In the genomic region with DNA sequence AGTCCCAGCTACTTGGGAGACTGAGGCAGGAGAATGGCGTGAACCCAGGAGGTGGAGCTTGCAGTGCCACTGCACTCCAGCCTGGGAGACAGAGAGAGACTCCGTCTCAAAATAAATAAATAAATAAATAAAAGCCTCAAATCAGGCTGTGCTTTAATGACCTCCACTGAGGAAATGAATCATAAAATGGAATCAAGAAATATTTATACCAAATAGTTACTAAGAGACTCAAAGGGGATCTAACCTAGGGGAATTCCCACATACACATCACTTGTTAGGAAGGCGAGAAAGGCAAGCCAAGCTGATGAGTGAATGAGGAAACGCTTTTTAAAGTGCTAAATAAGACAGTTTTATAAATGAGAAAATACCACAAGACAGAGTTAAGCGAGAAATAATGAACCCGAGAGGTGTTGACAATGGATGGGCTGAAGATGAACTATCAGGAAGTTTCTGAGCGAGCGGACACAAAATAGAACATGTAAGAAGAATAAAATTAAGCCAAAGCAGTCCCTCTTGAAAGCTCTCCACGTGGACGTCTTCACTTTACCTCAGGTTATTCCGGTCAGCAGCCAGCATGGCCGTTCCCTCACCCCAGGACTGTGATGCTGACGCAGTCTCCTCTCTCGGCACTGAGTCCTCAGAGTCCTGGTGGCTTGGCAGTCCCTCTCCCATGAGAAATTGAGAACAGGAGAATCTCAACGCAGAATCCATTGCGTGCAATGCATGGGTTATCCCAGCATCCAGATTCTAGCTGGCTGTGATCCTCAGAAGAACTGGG, we compare ENCODE assay signal across 10 cellular contexts. TPM values are rescaled to one million over a fixed set of nuclear protein-coding genes. Genes with fewer than 3 reads are reported as not detected.
A peak's percentile ranks its signal among the peaks of the same experiment; 100 is the strongest.
DNase-seq lines count a peak whose midpoint lies in the region; ATAC-seq and TF ChIP-seq lines count a peak whose summit lies in the region.
"Had no signal": no experiment of that assay in that cellular context is flagged by ENCODE, and none has a peak within 500 bp of the region (broad histone marks: within the 10 kb centered on the region; RNA-seq: fewer than 3 reads in every experiment).

No MANE protein-coding gene starts in this region.

- no peak overlapping the region for H3K4me3 ChIP-seq in OCI-LY7 (ENCODE audit: low read depth, low read length, poor library complexity, severe bottlenecking)

- intact Hi-C loops in MCF 10A (cut with micrococcal nuclease) = loop anchor here (1.0 kb wide), 1 partner anchor 47 kb away; no protein-coding TSS in a partner anchor
- intact Hi-C loops in activated CD4-positive, alpha-beta T cell treated with anti-CD3 and anti-CD28 coated beads, Interleukin-2, amount 10 ng/mL, durations not matched to agents 24 days and 14 days (cut with micrococcal nuclease) = no loop called here
- intact Hi-C loops in OCI-LY7 (cut with micrococcal nuclease; ENCODE audit: unreplicated experiment) = no loop called here

- H3K4me2 ChIP-seq in OCI-LY7 (ENCODE audit: low read length) = no peak overlapping the region

- DNase-seq in HFFc6 = peak; percentile 92
- peak; percentile 80 for DNase-seq in MCF 10A (ENCODE audit: unreplicated experiment)
- DNase-seq in iris pigment epithelial cell (ENCODE audit: low read depth) = peak; percentile 97
- no peak for DNase-seq in stimulated activated naive B cell treated with anti-CD40 and anti-IgM and Interleukin-4, amounts not matched to agents 10 μg/mL and 1 μg/mL and 100 μg/mL, for 72 hours
- DNase-seq in activated CD4-positive, alpha-beta T cell treated with anti-CD3 and anti-CD28 coated beads, Interleukin-2, amount 10 ng/mL, durations not matched to agents 24 days and 14 days = no peak
- DNase-seq in OCI-LY7 (ENCODE audit: low spot score) = no peak
- DNase-seq in activated CD4-positive, alpha-beta T cell treated with anti-CD3 and anti-CD28 coated beads, Interleukin-2, amount 10 ng/mL, durations not matched to agents 7 days and 5 days = no peak
- DNase-seq: GF-D8 had no signal

- no peaks in the 10 kb centered on the region for H3K36me3 ChIP-seq in OCI-LY7 (ENCODE audit: insufficient read depth, low read length)

- H3K4me1 ChIP-seq in OCI-LY7 (ENCODE audit: insufficient read depth, low read length, poor library complexity, severe bottlenecking) = no peaks in the 10 kb centered on the region

- no peak for TF ChIP-seq CTCF in HFFc6 (IDR thresholded peaks at IDR 0.05)
- no peak for TF ChIP-seq CTCF in MCF 10A (IDR thresholded peaks at IDR 0.05; ENCODE audit: unreplicated experiment)
- TF ChIP-seq CTCF in OCI-LY7 (conservative IDR thresholded peaks at IDR 0.05; ENCODE audit: low read length) = no peak

- POLR2A ChIA-PET in MCF 10A (lab: Yijun Ruan, JAX) = interaction anchor here (0.7 to 3.5 kb wide), 7 partner anchors 9 to 69 kb away, joined by 3 to 36 read pairs (median 8); no protein-coding TSS in a partner anchor
- POLR2A ChIA-PET in OCI-LY7 (lab: Charles Lee) = no interaction called here
- POLR2A ChIA-PET in activated CD4-positive, alpha-beta T cell treated with anti-CD3 and anti-CD28 coated beads, Interleukin-2, amount 10 ng/mL, durations not matched to agents 7 days and 5 days (lab: Charles Lee) = no interaction called here

- H2AFZ ChIP-seq in OCI-LY7 (ENCODE audit: low read length) = no peak overlapping the region

- H3K27me3 Mint-ChIP-seq in HFFc6 (ENCODE audit: insufficient read depth) (peaks cover 1% of the 10 kb centered on the region), MCF 10A (ENCODE audit: insufficient read depth, unreplicated experiment) (no peaks in the 10 kb centered on the region)
- H3K27me3 Mint-ChIP-seq in stimulated activated naive B cell treated with anti-CD40 and anti-IgM and Interleukin-4, amounts not matched to agents 10 μg/mL and 1 μg/mL and 100 μg/mL, for 72 hours = peaks cover 6 to 7% of the 10 kb centered on the region in 2 donors
- H3K27me3 Mint-ChIP-seq in activated CD4-positive, alpha-beta T cell treated with anti-CD3 and anti-CD28 coated beads, Interleukin-2, amount 10 ng/mL, durations not matched to agents 24 days and 14 days = no peaks in the 10 kb centered on the region
- no peaks in the 10 kb centered on the region for H3K27me3 Mint-ChIP-seq in activated CD4-positive, alpha-beta T cell treated with anti-CD3 and anti-CD28 coated beads, Interleukin-2, amount 10 ng/mL, durations not matched to agents 7 days and 5 days

- BruUV-seq in MCF 10A (replicated peaks; lab: Mats Ljungman, UMichigan) (TSS peak; percentile 99), OCI-LY7 (replicated peaks; lab: Mats Ljungman, UMichigan) (no TSS peak)

- no peaks in the 10 kb centered on the region for H3K9me3 ChIP-seq in OCI-LY7 (ENCODE audit: low read length)

- H3K4me3 Mint-ChIP-seq in HFFc6 = no peak overlapping the region; the same call in 1 of the 2 replicates
- no peak overlapping the region for H3K4me3 Mint-ChIP-seq in MCF 10A (ENCODE audit: unreplicated experiment)
- H3K4me3 Mint-ChIP-seq in stimulated activated naive B cell treated with anti-CD40 and anti-IgM and Interleukin-4, amounts not matched to agents 10 μg/mL and 1 μg/mL and 100 μg/mL, for 72 hours = no peak overlapping the region
- no peak overlapping the region for H3K4me3 Mint-ChIP-seq in activated CD4-positive, alpha-beta T cell treated with anti-CD3 and anti-CD28 coated beads, Interleukin-2, amount 10 ng/mL, durations not matched to agents 24 days and 14 days
- no peak overlapping the region for H3K4me3 Mint-ChIP-seq in activated CD4-positive, alpha-beta T cell treated with anti-CD3 and anti-CD28 coated beads, Interleukin-2, amount 10 ng/mL, durations not matched to agents 7 days and 5 days
- H3K4me3 Mint-ChIP-seq: IgD-negative memory B cell had no signal

- H3K9me3 Mint-ChIP-seq in HFFc6 = no peaks in the 10 kb centered on the region; the same call in 1 of the 2 replicates
- H3K9me3 Mint-ChIP-seq in MCF 10A (ENCODE audit: unreplicated experiment) = no peaks in the 10 kb centered on the region
- H3K9me3 Mint-ChIP-seq in stimulated activated naive B cell treated with anti-CD40 and anti-IgM and Interleukin-4, amounts not matched to agents 10 μg/mL and 1 μg/mL and 100 μg/mL, for 72 hours = peaks cover 5 to 11% of the 10 kb centered on the region in 2 donors
- no peaks in the 10 kb centered on the region for H3K9me3 Mint-ChIP-seq in activated CD4-positive, alpha-beta T cell treated with anti-CD3 and anti-CD28 coated beads, Interleukin-2, amount 10 ng/mL, durations not matched to agents 24 days and 14 days
- peaks cover 2% of the 10 kb centered on the region for H3K9me3 Mint-ChIP-seq in activated CD4-positive, alpha-beta T cell treated with anti-CD3 and anti-CD28 coated beads, Interleukin-2, amount 10 ng/mL, durations not matched to agents 7 days and 5 days
- H3K9me3 Mint-ChIP-seq: IgD-negative memory B cell had no signal

- H3K4me1 Mint-ChIP-seq in HFFc6 (ENCODE audit: low read depth) (peaks cover 4% of the 10 kb centered on the region; the same call in 1 of the 2 replicates), MCF 10A (ENCODE audit: insufficient read depth, unreplicated experiment) (peaks cover 29% of the 10 kb centered on the region)
- H3K4me1 Mint-ChIP-seq in stimulated activated naive B cell treated with anti-CD40 and anti-IgM and Interleukin-4, amounts not matched to agents 10 μg/mL and 1 μg/mL and 100 μg/mL, for 72 hours = no peaks in the 10 kb centered on the region
- H3K4me1 Mint-ChIP-seq in activated CD4-positive, alpha-beta T cell treated with anti-CD3 and anti-CD28 coated beads, Interleukin-2, amount 10 ng/mL, durations not matched to agents 24 days and 14 days = no peaks in the 10 kb centered on the region
- H3K4me1 Mint-ChIP-seq in activated CD4-positive, alpha-beta T cell treated with anti-CD3 and anti-CD28 coated beads, Interleukin-2, amount 10 ng/mL, durations not matched to agents 7 days and 5 days = no peaks in the 10 kb centered on the region
- H3K4me1 Mint-ChIP-seq: IgD-negative memory B cell had no signal

- no peaks in the 10 kb centered on the region for H4K20me1 ChIP-seq in OCI-LY7 (ENCODE audit: insufficient read depth, low read length)

- no peaks in the 10 kb centered on the region for H3K9me2 ChIP-seq in OCI-LY7 (ENCODE audit: insufficient read depth, low read length)

- H3K36me3 Mint-ChIP-seq in HFFc6 (ENCODE audit: low read depth) = peaks cover 12% of the 10 kb centered on the region
- peaks cover 4% of the 10 kb centered on the region for H3K36me3 Mint-ChIP-seq in MCF 10A (ENCODE audit: insufficient read depth, unreplicated experiment)
- H3K36me3 Mint-ChIP-seq in stimulated activated naive B cell treated with anti-CD40 and anti-IgM and Interleukin-4, amounts not matched to agents 10 μg/mL and 1 μg/mL and 100 μg/mL, for 72 hours = no peaks in the 10 kb centered on the region
- H3K36me3 Mint-ChIP-seq in activated CD4-positive, alpha-beta T cell treated with anti-CD3 and anti-CD28 coated beads, Interleukin-2, amount 10 ng/mL, durations not matched to agents 24 days and 14 days (ENCODE audit: low read depth) = no peaks in the 10 kb centered on the region
- no peaks in the 10 kb centered on the region for H3K36me3 Mint-ChIP-seq in activated CD4-positive, alpha-beta T cell treated with anti-CD3 and anti-CD28 coated beads, Interleukin-2, amount 10 ng/mL, durations not matched to agents 7 days and 5 days (ENCODE audit: low read depth)
- H3K36me3 Mint-ChIP-seq: IgD-negative memory B cell had no signal

- peak; percentile 38 to 67 for ATAC-seq in stimulated activated naive B cell treated with anti-CD40 and anti-IgM and Interleukin-4, amounts not matched to agents 10 μg/mL and 1 μg/mL and 100 μg/mL, for 72 hours (replicated peaks)
- no peak for ATAC-seq in HG02623 (IDR thresholded peaks at IDR 0.05; ENCODE audit: unreplicated experiment)

- CTCF ChIA-PET in MCF 10A (lab: Yijun Ruan, JAX) (interaction anchor here (0.8 to 2.7 kb wide), 8 partner anchors 9 to 128 kb away, joined by 3 to 12 read pairs (median 4); no protein-coding TSS in a partner anchor), OCI-LY7 (lab: Charles Lee; ENCODE audit: unreplicated experiment) (no interaction called here)
- CTCF ChIA-PET in activated CD4-positive, alpha-beta T cell treated with anti-CD3 and anti-CD28 coated beads, Interleukin-2, amount 10 ng/mL, durations not matched to agents 7 days and 5 days (lab: Charles Lee) = no interaction called here

- H3K27ac Mint-ChIP-seq in HFFc6 = no peak overlapping the region
- no peak overlapping the region for H3K27ac Mint-ChIP-seq in MCF 10A (ENCODE audit: low read depth, unreplicated experiment)
- H3K27ac Mint-ChIP-seq in stimulated activated naive B cell treated with anti-CD40 and anti-IgM and Interleukin-4, amounts not matched to agents 10 μg/mL and 1 μg/mL and 100 μg/mL, for 72 hours = no peak overlapping the region
- H3K27ac Mint-ChIP-seq in activated CD4-positive, alpha-beta T cell treated with anti-CD3 and anti-CD28 coated beads, Interleukin-2, amount 10 ng/mL, durations not matched to agents 24 days and 14 days = no peak overlapping the region
- H3K27ac Mint-ChIP-seq in activated CD4-positive, alpha-beta T cell treated with anti-CD3 and anti-CD28 coated beads, Interleukin-2, amount 10 ng/mL, durations not matched to agents 7 days and 5 days = no peak overlapping the region
- H3K27ac Mint-ChIP-seq: IgD-negative memory B cell had no signal

- no peaks in the 10 kb centered on the region for H3K79me2 ChIP-seq in OCI-LY7 (ENCODE audit: insufficient read depth, low read depth, low read length)

- H3K27ac ChIP-seq in OCI-LY7 (ENCODE audit: low read depth, low read length, poor library complexity, severe bottlenecking) = no peak overlapping the region

RNA-seq across cellular contexts. Expression of a gene that starts 22.4 kb away (rescaled TPM):
- 100 to 1,000 TPM; 283 to 403 (median 323) TPM for total RNA-seq in HFFc6 (2021; fragmentation: NEBNext Ultra II Directional; extraction: Animal tissue kit (Norgen Biotek cat#: 25700))
- 96.1 and 114 TPM in 2 replicates for total RNA-seq in MCF 10A (2022)
- 1.1 and 1.3 TPM in 2 replicates for total RNA-seq in activated CD4-positive, alpha-beta T cell treated with anti-CD3 and anti-CD28 coated beads, Interleukin-2, amount 10 ng/mL, durations not matched to agents 24 days and 14 days
- not detected in 2 replicates for total RNA-seq in OCI-LY7 (2014; rRNA removed; shearing (Covaris generic))
- not detected in 2 replicates for total RNA-seq in OCI-LY7 (2022)
- total RNA-seq in activated CD4-positive, alpha-beta T cell treated with anti-CD3 and anti-CD28 coated beads, Interleukin-2, amount 10 ng/mL, durations not matched to agents 7 days and 5 days = under 1 TPM; 0.20 to 0.58 TPM

Comparison
In these comparisons a context has a peak if more than half of its experiments do, and no peak if none do; other contexts are left out.
1. DNase-seq: peak in HFFc6 (single experiment), MCF 10A (single experiment) and iris pigment epithelial cell (single experiment); none in stimulated activated naive B cell treated with anti-CD40 and anti-IgM and Interleukin-4, amounts not matched to agents 10 μg/mL and 1 μg/mL and 100 μg/mL, for 72 hours (single experiment), activated CD4-positive, alpha-beta T cell treated with anti-CD3 and anti-CD28 coated beads, Interleukin-2, amount 10 ng/mL, durations not matched to agents 24 days and 14 days (single experiment), OCI-LY7 (single experiment) and activated CD4-positive, alpha-beta T cell treated with anti-CD3 and anti-CD28 coated beads, Interleukin-2, amount 10 ng/mL, durations not matched to agents 7 days and 5 days (single experiment).
2. RNA of a gene that starts 22.4 kb away (total RNA-seq): 283 to 403 TPM in HFFc6 and 96.1 to 114 TPM in MCF 10A; 1.1 to 1.3 TPM in activated CD4-positive, alpha-beta T cell treated with anti-CD3 and anti-CD28 coated beads, Interleukin-2, amount 10 ng/mL, durations not matched to agents 24 days and 14 days, 0.20 to 0.58 TPM in activated CD4-positive, alpha-beta T cell treated with anti-CD3 and anti-CD28 coated beads, Interleukin-2, amount 10 ng/mL, durations not matched to agents 7 days and 5 days and not detected in OCI-LY7; every median in the first group is over 10 times any median in the second.